1 cellular context compared by ENCODE assay signal in the genomic region with DNA sequence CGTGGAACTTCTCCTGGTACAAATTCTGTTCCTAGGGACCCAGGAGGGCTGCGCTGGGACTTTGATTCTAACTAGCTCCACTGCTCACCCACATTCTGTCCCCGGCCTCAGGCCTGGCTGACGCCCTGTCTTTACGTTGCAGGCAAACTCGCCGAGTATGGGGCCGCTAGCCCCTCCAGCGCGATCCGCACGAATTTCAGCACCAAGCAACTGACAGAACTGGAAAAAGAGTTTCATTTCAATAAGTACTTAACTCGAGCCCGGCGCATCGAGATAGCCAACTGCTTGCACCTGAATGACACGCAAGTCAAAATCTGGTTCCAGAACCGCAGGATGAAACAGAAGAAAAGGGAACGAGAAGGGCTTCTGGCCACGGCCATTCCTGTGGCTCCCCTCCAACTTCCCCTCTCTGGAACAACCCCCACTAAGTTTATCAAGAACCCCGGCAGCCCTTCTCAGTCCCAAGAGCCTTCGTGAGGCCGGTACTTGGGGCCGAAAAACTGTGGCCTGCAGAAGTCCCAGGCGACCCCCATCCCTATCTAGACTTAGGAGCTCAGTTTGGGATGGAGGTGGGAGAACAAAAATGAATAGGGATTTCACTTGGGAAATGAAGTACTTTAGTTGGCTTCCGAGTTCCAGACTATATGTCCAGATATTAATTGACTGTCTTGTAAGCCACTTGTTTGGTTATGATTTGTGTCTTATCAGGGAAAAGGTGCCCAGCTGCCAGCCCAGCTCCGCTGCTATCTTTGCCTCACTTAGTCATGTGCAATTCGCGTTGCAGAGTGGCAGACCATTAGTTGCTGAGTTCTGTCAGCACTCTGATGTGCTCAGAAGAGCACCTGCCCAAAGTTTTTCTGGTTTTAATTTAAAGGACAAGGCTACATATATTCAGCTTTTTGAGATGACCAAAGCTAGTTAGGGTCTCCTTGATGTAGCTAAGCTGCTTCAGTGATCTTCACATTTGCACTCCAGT.
TF ChIP-seq lines count a peak whose summit lies in the region.

No MANE protein-coding gene starts in this region.

TF ChIP-seq in HEK293, 187 proteins besides CTCF, POLR2A, EP300 and RAD21 (continued from another document):
- TF ChIP-seq, protein P1, sequence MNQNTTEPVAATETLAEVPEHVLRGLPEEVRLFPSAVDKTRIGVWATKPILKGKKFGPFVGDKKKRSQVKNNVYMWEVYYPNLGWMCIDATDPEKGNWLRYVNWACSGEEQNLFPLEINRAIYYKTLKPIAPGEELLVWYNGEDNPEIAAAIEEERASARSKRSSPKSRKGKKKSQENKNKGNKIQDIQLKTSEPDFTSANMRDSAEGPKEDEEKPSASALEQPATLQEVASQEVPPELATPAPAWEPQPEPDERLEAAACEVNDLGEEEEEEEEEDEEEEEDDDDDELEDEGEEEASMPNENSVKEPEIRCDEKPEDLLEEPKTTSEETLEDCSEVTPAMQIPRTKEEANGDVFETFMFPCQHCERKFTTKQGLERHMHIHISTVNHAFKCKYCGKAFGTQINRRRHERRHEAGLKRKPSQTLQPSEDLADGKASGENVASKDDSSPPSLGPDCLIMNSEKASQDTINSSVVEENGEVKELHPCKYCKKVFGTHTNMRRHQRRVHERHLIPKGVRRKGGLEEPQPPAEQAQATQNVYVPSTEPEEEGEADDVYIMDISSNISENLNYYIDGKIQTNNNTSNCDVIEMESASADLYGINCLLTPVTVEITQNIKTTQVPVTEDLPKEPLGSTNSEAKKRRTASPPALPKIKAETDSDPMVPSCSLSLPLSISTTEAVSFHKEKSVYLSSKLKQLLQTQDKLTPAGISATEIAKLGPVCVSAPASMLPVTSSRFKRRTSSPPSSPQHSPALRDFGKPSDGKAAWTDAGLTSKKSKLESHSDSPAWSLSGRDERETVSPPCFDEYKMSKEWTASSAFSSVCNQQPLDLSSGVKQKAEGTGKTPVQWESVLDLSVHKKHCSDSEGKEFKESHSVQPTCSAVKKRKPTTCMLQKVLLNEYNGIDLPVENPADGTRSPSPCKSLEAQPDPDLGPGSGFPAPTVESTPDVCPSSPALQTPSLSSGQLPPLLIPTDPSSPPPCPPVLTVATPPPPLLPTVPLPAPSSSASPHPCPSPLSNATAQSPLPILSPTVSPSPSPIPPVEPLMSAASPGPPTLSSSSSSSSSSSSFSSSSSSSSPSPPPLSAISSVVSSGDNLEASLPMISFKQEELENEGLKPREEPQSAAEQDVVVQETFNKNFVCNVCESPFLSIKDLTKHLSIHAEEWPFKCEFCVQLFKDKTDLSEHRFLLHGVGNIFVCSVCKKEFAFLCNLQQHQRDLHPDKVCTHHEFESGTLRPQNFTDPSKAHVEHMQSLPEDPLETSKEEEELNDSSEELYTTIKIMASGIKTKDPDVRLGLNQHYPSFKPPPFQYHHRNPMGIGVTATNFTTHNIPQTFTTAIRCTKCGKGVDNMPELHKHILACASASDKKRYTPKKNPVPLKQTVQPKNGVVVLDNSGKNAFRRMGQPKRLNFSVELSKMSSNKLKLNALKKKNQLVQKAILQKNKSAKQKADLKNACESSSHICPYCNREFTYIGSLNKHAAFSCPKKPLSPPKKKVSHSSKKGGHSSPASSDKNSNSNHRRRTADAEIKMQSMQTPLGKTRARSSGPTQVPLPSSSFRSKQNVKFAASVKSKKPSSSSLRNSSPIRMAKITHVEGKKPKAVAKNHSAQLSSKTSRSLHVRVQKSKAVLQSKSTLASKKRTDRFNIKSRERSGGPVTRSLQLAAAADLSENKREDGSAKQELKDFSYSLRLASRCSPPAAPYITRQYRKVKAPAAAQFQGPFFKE (tag by site-specific recombination; IDR thresholded peaks at IDR 0.05; ENCODE audit: borderline replicate concordance) = no peak
- TF ChIP-seq, protein P2, sequence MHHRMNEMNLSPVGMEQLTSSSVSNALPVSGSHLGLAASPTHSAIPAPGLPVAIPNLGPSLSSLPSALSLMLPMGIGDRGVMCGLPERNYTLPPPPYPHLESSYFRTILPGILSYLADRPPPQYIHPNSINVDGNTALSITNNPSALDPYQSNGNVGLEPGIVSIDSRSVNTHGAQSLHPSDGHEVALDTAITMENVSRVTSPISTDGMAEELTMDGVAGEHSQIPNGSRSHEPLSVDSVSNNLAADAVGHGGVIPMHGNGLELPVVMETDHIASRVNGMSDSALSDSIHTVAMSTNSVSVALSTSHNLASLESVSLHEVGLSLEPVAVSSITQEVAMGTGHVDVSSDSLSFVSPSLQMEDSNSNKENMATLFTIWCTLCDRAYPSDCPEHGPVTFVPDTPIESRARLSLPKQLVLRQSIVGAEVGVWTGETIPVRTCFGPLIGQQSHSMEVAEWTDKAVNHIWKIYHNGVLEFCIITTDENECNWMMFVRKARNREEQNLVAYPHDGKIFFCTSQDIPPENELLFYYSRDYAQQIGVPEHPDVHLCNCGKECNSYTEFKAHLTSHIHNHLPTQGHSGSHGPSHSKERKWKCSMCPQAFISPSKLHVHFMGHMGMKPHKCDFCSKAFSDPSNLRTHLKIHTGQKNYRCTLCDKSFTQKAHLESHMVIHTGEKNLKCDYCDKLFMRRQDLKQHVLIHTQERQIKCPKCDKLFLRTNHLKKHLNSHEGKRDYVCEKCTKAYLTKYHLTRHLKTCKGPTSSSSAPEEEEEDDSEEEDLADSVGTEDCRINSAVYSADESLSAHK (tag by site-specific recombination; IDR thresholded peaks at IDR 0.05) = 0 out of 2 replicates have a peak, but pooled peaks have one; percentile 20
- no peak for TF ChIP-seq KLF16 (tag by site-specific recombination; IDR thresholded peaks at IDR 0.05)
